ENCODE assay signal across 25 cellular contexts in genomic region chr5:122319897-122320296, GRCh38. TPM values are rescaled to one million over a fixed set of nuclear protein-coding genes. Genes with fewer than 3 reads are reported as not detected.
DNase-seq lines count a peak whose midpoint lies in the region; ATAC-seq and TF ChIP-seq lines count a peak whose summit lies in the region.
"Had no signal": no experiment of that assay in that cellular context is flagged by ENCODE, and none has a peak within 500 bp of the region (broad histone marks: within the 10 kb centered on the region; RNA-seq: fewer than 3 reads in every experiment).

No MANE protein-coding gene starts in this region.

- 40 to 55% methylated on average over 2 of the region's 2 CpGs for WGBS in thyroid gland, 2 donors

- H3K4me1 ChIP-seq in OCI-LY3 (ENCODE audit: low read length) = peaks cover 75% of the 10 kb centered on the region
- peaks cover 7 to 8% of the 10 kb centered on the region in 2 donors for H3K4me1 ChIP-seq in thyroid gland

- no peak overlapping the region for H3K27ac Mint-ChIP-seq in stimulated activated naive B cell treated with anti-CD40 and anti-IgM and Interleukin-4, amounts not matched to agents 10 μg/mL and 1 μg/mL and 100 μg/mL, for 72 hours

- H3K79me2 ChIP-seq in OCI-LY3 (ENCODE audit: low read length) = peaks cover 23% of the 10 kb centered on the region

- H3K36me3 ChIP-seq in OCI-LY3 (replicated peaks; ENCODE audit: low read depth, low read length) (peaks cover 15% of the 10 kb centered on the region), thyroid gland (no peaks in the 10 kb centered on the region)

- ATAC-seq in Right ventricle myocardium superior (ENCODE audit: poor library complexity) (peak; percentile 58), GM21723 (IDR thresholded peaks at IDR 0.05; ENCODE audit: unreplicated experiment) (no peak)
- no peak for ATAC-seq in stimulated activated naive B cell treated with anti-CD40 and anti-IgM and Interleukin-4, amounts not matched to agents 10 μg/mL and 1 μg/mL and 100 μg/mL, for 72 hours (replicated peaks)
- ATAC-seq: Panc1 had no signal

- peak overlapping the region; percentile 62 for H3K4me2 ChIP-seq in OCI-LY3 (ENCODE audit: low read length)

- no peak overlapping the region for H3K4me3 Mint-ChIP-seq in stimulated activated naive B cell treated with anti-CD40 and anti-IgM and Interleukin-4, amounts not matched to agents 10 μg/mL and 1 μg/mL and 100 μg/mL, for 72 hours

- H3K4me3 ChIP-seq in OCI-LY3 (ENCODE audit: low read length) (no peak overlapping the region), thyroid gland (replicated peaks in 1 of 3) (no peak overlapping the region)
- H3K4me3 ChIP-seq: SK-N-MC had no signal

- no peak for TF ChIP-seq POLR2A in thyroid gland (IDR thresholded peaks at IDR 0.05)

- H3K27ac ChIP-seq in OCI-LY3 (ENCODE audit: low read length) (peak overlapping the region; percentile 78), thyroid gland (no peak overlapping the region)
- H3K27ac ChIP-seq: HL-60, RWPE1, SK-N-MC had no signal

- intact Hi-C loops in Right ventricle myocardium superior (cut with DNase I) = no loop called here
- intact Hi-C loops in cardiac septum (cut with DNase I) = no loop called here
- intact Hi-C loops in thyroid gland (cut with DNase I) = no loop called here

- H3K4me1 Mint-ChIP-seq in stimulated activated naive B cell treated with anti-CD40 and anti-IgM and Interleukin-4, amounts not matched to agents 10 μg/mL and 1 μg/mL and 100 μg/mL, for 72 hours = no peaks in the 10 kb centered on the region

- H3K9me3 Mint-ChIP-seq in stimulated activated naive B cell treated with anti-CD40 and anti-IgM and Interleukin-4, amounts not matched to agents 10 μg/mL and 1 μg/mL and 100 μg/mL, for 72 hours = no peaks in the 10 kb centered on the region

- no peaks in the 10 kb centered on the region for H4K20me1 ChIP-seq in OCI-LY3 (ENCODE audit: insufficient read depth, low read length)

- H3K27me3 ChIP-seq in OCI-LY3 (ENCODE audit: low read depth, low read length) (no peaks in the 10 kb centered on the region), thyroid gland (no peaks in the 10 kb centered on the region)

- peak overlapping the region; percentile 17; the same call in 1 of the 2 replicates for H2AFZ ChIP-seq in OCI-LY3 (ENCODE audit: low read depth, low read length)

- DNase-seq in NCI-H1105 treated with DMSO at 0.1 percent for 48 hours (lab: John Stamatoyannopoulos, UW) (peak; percentile 24), NCI-H1105 (lab: John Stamatoyannopoulos, UW) (no peak), Right ventricle myocardium superior (no peak), cardiac septum (ENCODE audit: low spot score) (no peak), thyroid gland (peak; percentile 63 to 72)
- DNase-seq in stimulated activated naive B cell treated with anti-CD40 and anti-IgM and Interleukin-4, amounts not matched to agents 10 μg/mL and 1 μg/mL and 100 μg/mL, for 72 hours = no peak
- DNase-seq: 8988T, GF-D8, H7, NCI-H1048, NCI-H1436, NCI-H187, NCI-H2107, NCI-H345, NCI-H524 treated with DMSO at 0.1 percent for 48 hours, NCI-H774, SIG-M5 had no signal

- peaks cover 24 to 33% of the 10 kb centered on the region in 2 donors for H3K27me3 Mint-ChIP-seq in stimulated activated naive B cell treated with anti-CD40 and anti-IgM and Interleukin-4, amounts not matched to agents 10 μg/mL and 1 μg/mL and 100 μg/mL, for 72 hours

- peak overlapping the region; percentile 31; the same call in 1 of the 2 replicates for H3K9ac ChIP-seq in OCI-LY3 (ENCODE audit: low read length)

- H3K9me3 ChIP-seq in OCI-LY3 (ENCODE audit: insufficient read depth, low read length) (peaks cover 3% of the 10 kb centered on the region; the same call in 1 of the 2 replicates), thyroid gland (no peaks in the 10 kb centered on the region)

- no peak for TF ChIP-seq CTCF in OCI-LY3 (IDR thresholded peaks at IDR 0.05; ENCODE audit: low read depth, low read length)
- TF ChIP-seq CTCF in thyroid gland (IDR thresholded peaks at IDR 0.05) = no peak

- no peaks in the 10 kb centered on the region for H3K36me3 Mint-ChIP-seq in stimulated activated naive B cell treated with anti-CD40 and anti-IgM and Interleukin-4, amounts not matched to agents 10 μg/mL and 1 μg/mL and 100 μg/mL, for 72 hours

RNA-seq across cellular contexts. Expression of gene SNCAIP, which starts 7.9 kb away (rescaled TPM):
- 1.2 TPM for total RNA-seq in Right ventricle myocardium superior
- total RNA-seq in cardiac septum = 1.3 TPM
- total RNA-seq in thyroid gland = 10 to 100 TPM in 2 of 4 donors, 1 to 10 TPM in 2; 4.0 to 12.8 (median 9.8) TPM
- total RNA-seq: OCI-LY7; T-helper 1 cell treated with Interleukin-12 subunit alpha and Interleukin-12 subunit beta and Interleukin-4 antibody, amounts not matched to agents 30 ng/mL and 1 ng/mL, for 36 hours had no signal

Comparison
In these comparisons a context has a peak if more than half of its experiments do, and no peak if none do; other contexts are left out.
1. DNase-seq: peak in NCI-H1105 treated with DMSO at 0.1 percent for 48 hours (single experiment) and thyroid gland (2 of 2); none in NCI-H1105 (single experiment), Right ventricle myocardium superior (single experiment), cardiac septum (single experiment) and stimulated activated naive B cell treated with anti-CD40 and anti-IgM and Interleukin-4, amounts not matched to agents 10 μg/mL and 1 μg/mL and 100 μg/mL, for 72 hours (single experiment).